In genomic region chr3:119324899-119325298, GRCh38 we compare ENCODE assay signal across 32 cellular contexts. TPM values are rescaled to one million over a fixed set of nuclear protein-coding genes. Genes with fewer than 3 reads are reported as not detected.
A peak's percentile ranks its signal among the peaks of the same experiment; 100 is the strongest.
DNase-seq lines count a peak whose midpoint lies in the region; ATAC-seq, FAIRE-seq and TF ChIP-seq lines count a peak whose summit lies in the region.
"Had no signal": no experiment of that assay in that cellular context is flagged by ENCODE, and none has a peak within 500 bp of the region (broad histone marks: within the 10 kb centered on the region; RNA-seq: fewer than 3 reads in every experiment).

No MANE protein-coding gene starts in this region.

- H3K36me3 ChIP-seq in GM23338 (ENCODE audit: insufficient read depth) (no peaks in the 10 kb centered on the region), GM12878 (ENCODE audit: control insufficient read depth in 2 of 2, insufficient read depth in 2 of 2, low read length in 1 of 2) (no peaks in the 10 kb centered on the region)
- H3K36me3 ChIP-seq: HAP-1, neural progenitor cell, right lobe of liver, suprapubic skin had no signal

- peak overlapping the region; percentile 98 for H3K4me3 Mint-ChIP-seq in natural killer cell treated with Interleukin-12 subunit alpha and Interleukin-12 subunit beta and Interleukin-15 and Interleukin-18, amount 100 ng/mL, for 72 hours
- no peak overlapping the region for H3K4me3 Mint-ChIP-seq in natural killer cell
- H3K4me3 Mint-ChIP-seq in GM23338: no peak overlapping the region; the same call in 2 of the 3 replicates
- H3K4me3 Mint-ChIP-seq: activated naive CD4-positive, alpha-beta T cell treated with anti-CD3 and anti-CD28 coated beads for 36 hours; stimulated activated naive B cell treated with anti-CD40 and anti-IgM and Interleukin-4, amounts not matched to agents 10 μg/mL and 1 μg/mL and 100 μg/mL, for 72 hours; T-helper 1 cell treated with Interleukin-12 subunit alpha and Interleukin-12 subunit beta and Interleukin-4 antibody, amounts not matched to agents 30 μg/mL and 1 μg/mL, for 36 hours had no signal

- H2AFZ ChIP-seq in GM23338 (no peak overlapping the region), GM12878 (ENCODE audit: control insufficient read depth, low read depth, low read length) (no peak overlapping the region)
- H2AFZ ChIP-seq: neural progenitor cell had no signal

- H3K9ac ChIP-seq in GM12878 (ENCODE audit: control insufficient read depth, insufficient read depth, low read length): no peak overlapping the region
- H3K9ac ChIP-seq: neural progenitor cell had no signal

- H3K27ac ChIP-seq in GM23338 (ENCODE audit: low read depth): peak overlapping the region; percentile 55; the same call in 1 of the 2 replicates
- H3K27ac ChIP-seq in GM12878 (ENCODE audit: control insufficient read depth, insufficient read depth): peak overlapping the region; percentile 20; the same call in 1 of the 2 replicates
- H3K27ac ChIP-seq: C4-2B, coronary artery, lower lobe of right lung, neural progenitor cell, right lobe of liver, SK-N-MC, suprapubic skin had no signal

- H4K20me1 ChIP-seq in GM23338 (replicated peaks; ENCODE audit: insufficient read depth): no peaks in the 10 kb centered on the region
- H4K20me1 ChIP-seq in GM12878 (ENCODE audit: control insufficient read depth, insufficient read depth): no peaks in the 10 kb centered on the region

- no peaks in the 10 kb centered on the region for H3K27me3 ChIP-seq in GM23338 (ENCODE audit: insufficient read depth)
- no peaks in the 10 kb centered on the region for H3K27me3 ChIP-seq in GM12878 (replicated peaks in 1 of 2; ENCODE audit: control insufficient read depth in 2 of 2, insufficient read depth in 2 of 2, low read length in 1 of 2)
- H3K27me3 ChIP-seq: right lobe of liver, suprapubic skin had no signal

- H3K36me3 Mint-ChIP-seq in natural killer cell treated with Interleukin-12 subunit alpha and Interleukin-12 subunit beta and Interleukin-15 and Interleukin-18, amount 100 ng/mL, for 72 hours: peaks cover 17% of the 10 kb centered on the region
- H3K36me3 Mint-ChIP-seq in natural killer cell: no peaks in the 10 kb centered on the region
- no peaks in the 10 kb centered on the region for H3K36me3 Mint-ChIP-seq in GM23338 (ENCODE audit: low read depth)
- H3K36me3 Mint-ChIP-seq: neural progenitor cell had no signal

- no peak for DNase-seq in natural killer cell treated with Interleukin-12 subunit alpha and Interleukin-12 subunit beta and Interleukin-15 and Interleukin-18, amount 100 ng/mL, for 72 hours (ENCODE audit: low spot score)
- DNase-seq in natural killer cell (no peak), GM23338 (ENCODE audit: low spot score) (no peak), GM12878 (ENCODE audit: low read depth, low spot score) (no peak), urothelium cell line (ENCODE audit: low spot score) (no peak), occipital lobe (lab: John Stamatoyannopoulos, UW) (no peak), inferior parietal cortex (ENCODE audit: extremely low spot score) (no peak)
- DNase-seq: activated naive CD4-positive, alpha-beta T cell treated with anti-CD3 and anti-CD28 coated beads for 36 hours; activated T-cell treated with anti-CD3 and anti-CD28 coated beads, Interleukin-2, amount 50 U/mL, for 4 hours; anterior cingulate cortex; effector memory CD8-positive, alpha-beta T cell; foreskin fibroblast; head of caudate nucleus; KG1; kidney; lower lobe of right lung; MM.1S; mucosa of descending colon; NCI-H1436; posterior cingulate gyrus; right lobe of liver; stimulated activated CD4-positive, alpha-beta T cell treated with anti-CD3 and anti-CD28 coated beads, Interleukin-4, amount 100 ng/mL, for 4 hours; stimulated activated naive B cell treated with anti-CD40 and anti-IgM and Interleukin-4, amounts not matched to agents 10 μg/mL and 1 μg/mL and 100 μg/mL, for 72 hours had no signal

- no peaks in the 10 kb centered on the region; the same call in 1 of the 3 replicates for H3K9me3 ChIP-seq in GM12878 (replicated peaks; ENCODE audit: control insufficient read depth, insufficient read depth, low read length)
- H3K9me3 ChIP-seq: HAP-1, lower lobe of right lung, mucosa of descending colon, right lobe of liver, suprapubic skin had no signal

- H3K4me1 ChIP-seq in GM23338 (ENCODE audit: insufficient read depth) (peaks cover 43% of the 10 kb centered on the region), GM12878 (ENCODE audit: control insufficient read depth, insufficient read depth, low read length) (peaks cover 31% of the 10 kb centered on the region)
- H3K4me1 ChIP-seq: right lobe of liver had no signal

- RAD21 ChIA-PET in GM12878 (lab: Charles Lee; ENCODE audit: unreplicated experiment): interaction anchor here (0.8 to 3.0 kb wide), 5 partner anchors 22 to 31 kb away, joined by 3 to 14 read pairs (median 5); partner anchors contain the start of gene ARHGAP31

- TF ChIP-seq RAD21 in GM12878 (IDR thresholded peaks at IDR 0.05; ENCODE audit: insufficient read depth, low read depth, low read length): no peak

- CTCF ChIA-PET in GM12878 (lab: Yijun Ruan, JAX): interaction anchor here (1.5 to 3.4 kb wide), 3 partner anchors 14 to 28 kb away, joined by 3 to 14 read pairs (median 6); no protein-coding TSS in a partner anchor

- peak overlapping the region; percentile 96 for H3K4me2 ChIP-seq in GM23338
- H3K4me2 ChIP-seq in GM12878 (ENCODE audit: control insufficient read depth, insufficient read depth): peak overlapping the region; percentile 5; the same call in 1 of the 2 replicates
- H3K4me2 ChIP-seq: neural progenitor cell had no signal

- intact Hi-C loops in natural killer cell (cut with micrococcal nuclease): no loop called here
- intact Hi-C loops in GM12878 (cut with micrococcal nuclease; ENCODE audit: unreplicated experiment): loop anchor here (5.0 kb wide), 1 partner anchor 232 kb away; the partner anchor contains the start of gene CD80

- BruUV-seq in GM12878 (replicated peaks; lab: Mats Ljungman, UMichigan): no TSS peak

- H3K9me3 Mint-ChIP-seq in natural killer cell treated with Interleukin-12 subunit alpha and Interleukin-12 subunit beta and Interleukin-15 and Interleukin-18, amount 100 ng/mL, for 72 hours: peaks cover 3% of the 10 kb centered on the region
- H3K9me3 Mint-ChIP-seq in natural killer cell: no peaks in the 10 kb centered on the region
- no peaks in the 10 kb centered on the region for H3K9me3 Mint-ChIP-seq in GM23338
- H3K9me3 Mint-ChIP-seq: activated naive CD4-positive, alpha-beta T cell treated with anti-CD3 and anti-CD28 coated beads for 36 hours; activated T-cell treated with anti-CD3 and anti-CD28 coated beads, Interleukin-2, amount 50 U/mL, for 4 hours; effector memory CD8-positive, alpha-beta T cell; neural progenitor cell; T-helper 1 cell treated with Interleukin-12 subunit alpha and Interleukin-12 subunit beta and Interleukin-4 antibody, amounts not matched to agents 30 μg/mL and 1 μg/mL, for 36 hours had no signal

- H3K27me3 Mint-ChIP-seq in natural killer cell treated with Interleukin-12 subunit alpha and Interleukin-12 subunit beta and Interleukin-15 and Interleukin-18, amount 100 ng/mL, for 72 hours: no peaks in the 10 kb centered on the region
- no peaks in the 10 kb centered on the region for H3K27me3 Mint-ChIP-seq in natural killer cell (ENCODE audit: low read depth in 2 of 2)
- H3K27me3 Mint-ChIP-seq in GM23338 (ENCODE audit: insufficient read depth, low read depth, poor library complexity): peaks cover 2% of the 10 kb centered on the region
- H3K27me3 Mint-ChIP-seq: effector memory CD8-positive, alpha-beta T cell; stimulated activated naive B cell treated with anti-CD40 and anti-IgM and Interleukin-4, amounts not matched to agents 10 μg/mL and 1 μg/mL and 100 μg/mL, for 72 hours had no signal

- no peak for ATAC-seq in natural killer cell treated with Interleukin-12 subunit alpha and Interleukin-12 subunit beta and Interleukin-15 and Interleukin-18, amount 100 ng/mL, for 72 hours
- ATAC-seq in natural killer cell (no peak), GM23338 (no peak), GM12878 (peak; percentile 2), HG02973 (IDR thresholded peaks at IDR 0.05; ENCODE audit: unreplicated experiment) (no peak)
- ATAC-seq: activated T-cell treated with anti-CD3 and anti-CD28 coated beads, Interleukin-2, amount 50 U/mL, for 4 hours; effector memory CD8-positive, alpha-beta T cell; lower lobe of right lung; mucosa of descending colon; right lobe of liver; stimulated activated naive B cell treated with anti-CD40 and anti-IgM and Interleukin-4, amounts not matched to agents 10 μg/mL and 1 μg/mL and 100 μg/mL, for 72 hours had no signal

- peak overlapping the region; percentile 98 to 99 for H3K27ac Mint-ChIP-seq in natural killer cell treated with Interleukin-12 subunit alpha and Interleukin-12 subunit beta and Interleukin-15 and Interleukin-18, amount 100 ng/mL, for 72 hours
- H3K27ac Mint-ChIP-seq in natural killer cell: peak overlapping the region in 1 of 2 donors; percentile 97
- H3K27ac Mint-ChIP-seq in GM23338: no peak overlapping the region; the same call in 1 of the 2 replicates
- H3K27ac Mint-ChIP-seq: neural progenitor cell; T-helper 1 cell treated with Interleukin-12 subunit alpha and Interleukin-12 subunit beta and Interleukin-4 antibody, amounts not matched to agents 30 μg/mL and 1 μg/mL, for 36 hours had no signal

- H3K9me2 ChIP-seq in GM23338 (ENCODE audit: insufficient read depth): no peaks in the 10 kb centered on the region; the same call in 1 of the 2 replicates

- 2% methylated on average over 2 of the region's 2 CpGs for WGBS in GM12878 (ENCODE audit: insufficient coverage, insufficient replicate concordance, low lambda C conversion rate, missing lambda C conversion rate)

- peaks cover 44 to 48% of the 10 kb centered on the region in 2 donors for H3K4me1 Mint-ChIP-seq in natural killer cell treated with Interleukin-12 subunit alpha and Interleukin-12 subunit beta and Interleukin-15 and Interleukin-18, amount 100 ng/mL, for 72 hours (ENCODE audit: low read depth in 2 of 2)
- peaks cover 12 to 31% of the 10 kb centered on the region in 2 donors for H3K4me1 Mint-ChIP-seq in natural killer cell
- H3K4me1 Mint-ChIP-seq in GM23338: peaks cover 37% of the 10 kb centered on the region

- TF ChIP-seq CTCF in natural killer cell (IDR thresholded peaks at IDR 0.05) (no peak), GM23338 (conservative IDR thresholded peaks at IDR 0.05; ENCODE audit: low read depth in 2 of 2) (no peak), GM12878 (IDR thresholded peaks at IDR 0.05 in 2 of 3, conservative IDR thresholded peaks at IDR 0.05 in 1 of 3; ENCODE audit: control insufficient read depth in 2 of 3, extremely low read depth in 1 of 3, insufficient read depth in 1 of 3, low read depth in 3 of 3, low read length in 3 of 3) (no peak)

- POLR2A ChIA-PET in GM12878 (lab: Charles Lee): interaction anchor here (0.9 to 2.1 kb wide), 4 partner anchors 28 to 174 kb away, joined by 3 to 10 read pairs (median 7); partner anchors contain the start of gene ARHGAP31

- no peaks in the 10 kb centered on the region; the same call in 1 of the 2 replicates for H3K79me2 ChIP-seq in GM23338 (replicated peaks; ENCODE audit: insufficient read depth)
- peaks cover 32% of the 10 kb centered on the region for H3K79me2 ChIP-seq in GM12878 (ENCODE audit: control insufficient read depth, insufficient read depth, low read length)

- H3K4me3 ChIP-seq in GM23338 (no peak overlapping the region), GM12878 (no peak overlapping the region)
- H3K4me3 ChIP-seq: coronary artery, HAP-1, lower lobe of right lung, mucosa of descending colon, neural progenitor cell, right lobe of liver, SK-N-MC, suprapubic skin had no signal

- peaks cover 5% of the 10 kb centered on the region for H3F3A ChIP-seq in GM23338 (replicated peaks; ENCODE audit: low read depth)

- SMC1A ChIA-PET in GM12878 (lab: Charles Lee; ENCODE audit: uncharacterized antibody, unreplicated experiment): interaction anchor here (1.3 to 3.3 kb wide), 6 partner anchors 13 to 54 kb away, joined by 3 to 20 read pairs (median 13); partner anchors contain the start of gene ARHGAP31

- TF ChIP-seq POLR2A in GM12878 (IDR thresholded peaks at IDR 0.05; ENCODE audit: low read depth, low read length): no peak

- in situ Hi-C loops in GM12878 (cut with MboI): no loop called here

- TF ChIP-seq EP300 in GM12878 (IDR thresholded peaks at IDR 0.05; ENCODE audit: borderline replicate concordance in 1 of 2, control insufficient read depth in 1 of 2, low read depth in 2 of 2, low read length in 2 of 2): no peak

- FAIRE-seq in GM12878 (lab: Jason Lieb, UNC) (peak; percentile 49), urothelium cell line (lab: Jason Lieb, UNC) (peak; percentile 17)
- FAIRE-seq: HTR-8/SVneo, kidney had no signal

RNA-seq across cellular contexts. Expression of gene ARHGAP31, which starts 30.7 kb away (rescaled TPM):
- total RNA-seq in natural killer cell treated with Interleukin-12 subunit alpha and Interleukin-12 subunit beta and Interleukin-15 and Interleukin-18, amount 100 ng/mL, for 72 hours: 10 to 100 TPM; 22.5 to 64.6 TPM
- total RNA-seq in natural killer cell (1 to 10 TPM; 4.1 to 8.4 (median 8.4) TPM), GM12878 (2014; rRNA removed) (10.0 and 10.5 TPM in 2 replicates), GM12878 (2014; rRNA removed; fragmentation: Illumina TruSeq; extraction: Trizol) (10.5 and 10.6 TPM in 2 replicates), GM12878 (2021) (26.4 and 27.4 TPM in 2 replicates), occipital lobe (3.7 TPM)
- total RNA-seq in GM23338 (2014; rRNA removed; shearing (Covaris generic)): 4.2 and 4.3 TPM in 2 replicates
- polyA plus RNA-seq in GM23338 (2016; fragmentation: Nextera tagmentation; extraction: Ambion mirVana) (0.61 and 1.2 TPM in 2 replicates), GM12878 (2011; rRNA removed) (27.4 and 29.8 TPM in 2 replicates), GM12878 (2014; fragmentation: Illumina TruSeq; extraction: Trizol) (11.9 and 13.5 TPM in 2 replicates), GM12878 (2014; fragmentation: Nextera tagmentation; extraction: Ambion mirVana) (1 to 10 TPM in 1 of 2 experiments, under 1 TPM in 1; 0.97 to 1.6 TPM), GM12878 (2014; rRNA removed) (10.1 and 10.7 TPM in 2 replicates), GM12878 (2016; fragmentation: Nextera tagmentation; extraction: Ambion mirVana) (1 to 10 TPM; 6.9 to 7.2 TPM)
- total RNA-seq in GM12878 (2013; cell fraction: nucleolus; rRNA removed): 25.6 and 27.1 TPM in 2 replicates
- 5.0 TPM for polyA plus RNA-seq in GM12878 (2011; ENCODE audit: low read depth)
- polyA plus RNA-seq in GM12878 (2011; cell fraction: cytosol; rRNA removed): 23.1 and 28.4 TPM in 2 replicates
- 12.5 and 13.9 TPM in 2 replicates for polyA plus RNA-seq in GM12878 (2011; cell fraction: nucleus; rRNA removed)
- polyA plus RNA-seq in GM12878 (2012): 7.2 and 8.3 TPM in 2 replicates
- 35.0 and 43.4 TPM in 2 replicates for polyA minus RNA-seq in GM12878 (2011; rRNA and poly(A)+ RNA removed)
- 12.4 and 18.5 TPM in 2 replicates for polyA minus RNA-seq in GM12878 (2011; cell fraction: cytosol; rRNA and poly(A)+ RNA removed)
- polyA minus RNA-seq in GM12878 (2011; cell fraction: nucleus; rRNA and poly(A)+ RNA removed): 10.0 and 16.7 TPM in 2 replicates
